1 cellular context compared by ENCODE assay signal in the genomic region with DNA sequence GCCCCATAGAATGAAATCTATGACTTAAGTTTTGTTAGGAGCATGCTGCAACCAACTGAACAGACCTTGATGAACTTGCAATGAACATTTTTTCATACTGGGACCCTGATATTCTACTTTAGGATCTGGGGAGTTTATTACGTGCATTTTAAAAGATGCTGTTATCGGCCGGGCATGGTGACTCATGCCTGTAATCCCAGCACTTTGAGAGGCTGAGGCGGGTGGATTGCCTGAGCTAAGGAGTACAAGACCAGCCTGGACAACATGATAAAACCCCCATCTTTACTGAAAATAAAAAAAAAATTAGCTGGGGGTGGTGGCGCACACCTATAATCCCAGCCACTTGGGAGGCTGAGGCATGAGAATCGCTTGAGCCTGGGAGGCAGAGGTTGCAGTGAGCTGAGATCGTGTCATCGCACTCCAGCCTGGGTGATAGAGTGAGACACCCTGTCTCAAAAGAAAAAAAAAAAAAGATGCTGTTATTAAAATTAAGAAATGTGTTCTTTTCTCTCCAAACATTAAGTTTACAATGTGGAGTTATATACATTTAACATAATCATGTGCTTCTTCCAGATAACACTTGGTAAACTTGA.
TF ChIP-seq lines count a peak whose summit lies in the region.

No MANE protein-coding gene starts in this region.

TF ChIP-seq in endothelial cell of umbilical vein, 7 proteins besides CTCF, POLR2A, EP300 and RAD21:
- TF ChIP-seq MYC (IDR thresholded peaks at IDR 0.05; ENCODE audit: low read depth, low read length) (no peak), GATA2 (IDR thresholded peaks at IDR 0.05; ENCODE audit: insufficient read depth, insufficient read length, low read depth, low read length) (no peak)
